23 cellular contexts compared by ENCODE assay signal in genomic region chr20:6397115-6397514, GRCh38.
"Had no signal": no experiment of that assay in that cellular context is flagged by ENCODE, and none has a peak within 500 bp of the region (broad histone marks: within the 10 kb centered on the region; RNA-seq: fewer than 3 reads in every experiment).

No MANE protein-coding gene starts in this region.

- ATAC-seq: activated CD4-positive, CD25-positive, alpha-beta regulatory T cell treated with anti-CD3 and anti-CD28 coated beads, Interleukin-2, amount 50 U/mL, for 24 hours; activated CD8-positive, alpha-beta T cell treated with anti-CD3 and anti-CD28 coated beads for 36 hours; activated T-cell treated with anti-CD3 and anti-CD28 coated beads, Interleukin-2, amount 50 U/mL, for 72 hours; T-cell had no signal

- H3K27ac Mint-ChIP-seq: activated CD8-positive, alpha-beta T cell treated with anti-CD3 and anti-CD28 coated beads for 36 hours; activated naive CD4-positive, alpha-beta T cell treated with anti-CD3 and anti-CD28 coated beads, Interleukin-2, amount 10 ng/mL, durations not matched to agents 7 days and 5 days; activated naive CD8-positive, alpha-beta T cell treated with anti-CD3 and anti-CD28 coated beads for 36 hours; activated T-cell treated with anti-CD3 and anti-CD28 coated beads, Interleukin-2, amount 50 U/mL, for 72 hours; activated T-helper 2 cell treated with anti-CD3 and anti-CD28 coated beads, Interferon-gamma antibody, Interleukin-2, Interleukin-4, amounts not matched to agents 10 μg/mL and 5 μg/mL and 100 μg/mL, durations not matched to agents 14 hours and 24 hours and 36 hours; T-cell had no signal

- H3K9me3 Mint-ChIP-seq: activated CD8-positive, alpha-beta T cell treated with anti-CD3 and anti-CD28 coated beads for 36 hours; activated naive CD4-positive, alpha-beta T cell treated with anti-CD3 and anti-CD28 coated beads, Interleukin-2, amount 10 ng/mL, durations not matched to agents 7 days and 5 days; activated naive CD8-positive, alpha-beta T cell treated with anti-CD3 and anti-CD28 coated beads for 36 hours; activated T-helper 2 cell treated with anti-CD3 and anti-CD28 coated beads, Interferon-gamma antibody, Interleukin-2, Interleukin-4, amounts not matched to agents 10 μg/mL and 5 μg/mL and 100 μg/mL, durations not matched to agents 14 hours and 24 hours and 36 hours had no signal

- H3K4me3 ChIP-seq: cardiac muscle cell had no signal

- DNase-seq: activated CD4-positive, alpha-beta T cell treated with anti-CD3 and anti-CD28 coated beads for 4 hours; activated CD8-positive, alpha-beta memory T cell treated with anti-CD3 and anti-CD28 coated beads, Interleukin-2, amount 50 U/mL, for 4 hours; activated CD8-positive, alpha-beta T cell treated with anti-CD3 and anti-CD28 coated beads for 36 hours; activated gamma-delta T cell treated with Interleukin-2 at 50 U/mL for 16 hours; activated naive CD4-positive, alpha-beta T cell treated with anti-CD3 and anti-CD28 coated beads, Interleukin-2, amount 10 ng/mL, durations not matched to agents 7 days and 5 days; activated naive CD8-positive, alpha-beta T cell treated with anti-CD3 and anti-CD28 coated beads for 36 hours; activated T-cell treated with anti-CD3 and anti-CD28 coated beads, Interleukin-2, amount 50 U/mL, for 72 hours; brain microvascular endothelial cell; KG1; NCI-H1048; NCI-H1694; NCI-H2081; NCI-H2171; NCI-H2227 treated with DMSO at 0.1 percent for 48 hours; NCI-H446 treated with DMSO at 0.1 percent for 48 hours; NCI-H526 treated with DMSO at 0.1 percent for 48 hours; SIG-M5; T-cell; WERI-Rb-1 had no signal

- H3K4me3 Mint-ChIP-seq: activated CD8-positive, alpha-beta T cell treated with anti-CD3 and anti-CD28 coated beads for 36 hours; activated naive CD4-positive, alpha-beta T cell treated with anti-CD3 and anti-CD28 coated beads, Interleukin-2, amount 10 ng/mL, durations not matched to agents 7 days and 5 days; activated naive CD8-positive, alpha-beta T cell treated with anti-CD3 and anti-CD28 coated beads for 36 hours; activated T-cell treated with anti-CD3 and anti-CD28 coated beads, Interleukin-2, amount 50 U/mL, for 72 hours; IgD-negative memory B cell; T-cell had no signal

- H3K27me3 Mint-ChIP-seq: activated CD8-positive, alpha-beta T cell treated with anti-CD3 and anti-CD28 coated beads for 36 hours; activated naive CD4-positive, alpha-beta T cell treated with anti-CD3 and anti-CD28 coated beads, Interleukin-2, amount 10 ng/mL, durations not matched to agents 7 days and 5 days; IgD-negative memory B cell; T-cell had no signal

- H3K27me3 ChIP-seq: brain microvascular endothelial cell, cardiac muscle cell had no signal

- H3K4me1 Mint-ChIP-seq: activated naive CD4-positive, alpha-beta T cell treated with anti-CD3 and anti-CD28 coated beads, Interleukin-2, amount 10 ng/mL, durations not matched to agents 7 days and 5 days; activated naive CD8-positive, alpha-beta T cell treated with anti-CD3 and anti-CD28 coated beads for 36 hours; IgD-negative memory B cell; T-cell had no signal

- H3K36me3 Mint-ChIP-seq: activated naive CD4-positive, alpha-beta T cell treated with anti-CD3 and anti-CD28 coated beads, Interleukin-2, amount 10 ng/mL, durations not matched to agents 7 days and 5 days; activated naive CD8-positive, alpha-beta T cell treated with anti-CD3 and anti-CD28 coated beads for 36 hours; IgD-negative memory B cell; T-cell had no signal

- H3K36me3 ChIP-seq: brain microvascular endothelial cell, cardiac muscle cell, WERI-Rb-1 had no signal

- H3K27ac ChIP-seq: brain microvascular endothelial cell, cardiac muscle cell, WERI-Rb-1 had no signal
